ENCODE assay signal across 31 cellular contexts in genomic region chr12:75259170-75259569, GRCh38. TPM values are rescaled to one million over a fixed set of nuclear protein-coding genes. Genes with fewer than 3 reads are reported as not detected.
"Had no signal": no experiment of that assay in that cellular context is flagged by ENCODE, and none has a peak within 500 bp of the region (broad histone marks: within the 10 kb centered on the region; RNA-seq: fewer than 3 reads in every experiment).

No MANE protein-coding gene starts in this region.

- H3K36me3 ChIP-seq: MG63 had no signal

- H3K4me1 Mint-ChIP-seq: activated B cell treated with CpG ODN at 0.5 μM for 24 hours; central memory CD8-positive, alpha-beta T cell had no signal

- H3K36me3 Mint-ChIP-seq: activated CD8-positive, alpha-beta memory T cell treated with anti-CD3 and anti-CD28 coated beads, Interleukin-2, amount 10 ng/mL, durations not matched to agents 7 days and 5 days; activated naive CD8-positive, alpha-beta T cell; brain had no signal

- H3K27me3 Mint-ChIP-seq: activated B cell treated with CpG ODN at 0.5 μM for 24 hours; activated CD4-positive, alpha-beta T cell treated with anti-CD3 and anti-CD28 coated beads, Interleukin-2, amount 10 ng/mL, durations not matched to agents 24 days and 14 days; activated CD8-positive, alpha-beta memory T cell treated with anti-CD3 and anti-CD28 coated beads, Interleukin-2, amount 10 ng/mL, durations not matched to agents 7 days and 5 days; activated naive CD8-positive, alpha-beta T cell; activated T-cell treated with anti-CD3 and anti-CD28 coated beads, Interleukin-2, amount 50 U/mL, for 24 hours; brain; central memory CD8-positive, alpha-beta T cell had no signal

- H3K27me3 ChIP-seq: MG63 had no signal

- H3K27ac Mint-ChIP-seq: activated B cell treated with CpG ODN at 0.5 μM for 24 hours; activated CD4-positive, alpha-beta T cell treated with anti-CD3 and anti-CD28 coated beads, Interleukin-2, amount 10 ng/mL, durations not matched to agents 24 days and 14 days; activated CD8-positive, alpha-beta memory T cell treated with anti-CD3 and anti-CD28 coated beads, Interleukin-2, amount 10 ng/mL, durations not matched to agents 7 days and 5 days; activated naive CD8-positive, alpha-beta T cell; activated T-cell treated with anti-CD3 and anti-CD28 coated beads, Interleukin-2, amount 50 U/mL, for 24 hours; activated T-helper 1 cell treated with anti-CD3 and anti-CD28 coated beads, Interleukin-12 subunit alpha, Interleukin-12 subunit beta, Interleukin-2, Interleukin-4 antibody, amounts not matched to agents 30 ng/mL and 10 ng/mL and 1 ng/mL, durations not matched to agents 14 hours and 24 hours and 36 hours; brain; T-helper 1 cell treated with Interleukin-12 subunit alpha and Interleukin-12 subunit beta and Interleukin-4 antibody, amounts not matched to agents 30 μg/mL and 1 μg/mL, for 36 hours had no signal

- H3K9me3 Mint-ChIP-seq: activated B cell treated with CpG ODN at 0.5 μM for 24 hours; activated CD4-positive, alpha-beta T cell treated with anti-CD3 and anti-CD28 coated beads, Interleukin-2, amount 10 ng/mL, durations not matched to agents 24 days and 14 days; activated T-cell treated with anti-CD3 and anti-CD28 coated beads, Interleukin-2, amount 50 U/mL, for 24 hours; activated T-helper 1 cell treated with anti-CD3 and anti-CD28 coated beads, Interleukin-12 subunit alpha, Interleukin-12 subunit beta, Interleukin-2, Interleukin-4 antibody, amounts not matched to agents 30 ng/mL and 10 ng/mL and 1 ng/mL, durations not matched to agents 14 hours and 24 hours and 36 hours; brain; central memory CD8-positive, alpha-beta T cell; T-helper 1 cell treated with Interleukin-12 subunit alpha and Interleukin-12 subunit beta and Interleukin-4 antibody, amounts not matched to agents 30 μg/mL and 1 μg/mL, for 36 hours had no signal

- ATAC-seq: activated CD8-positive, alpha-beta memory T cell treated with anti-CD3 and anti-CD28 coated beads, Interleukin-2, amount 10 ng/mL, durations not matched to agents 7 days and 5 days; PC-3 had no signal

- DNase-seq: activated B cell treated with CpG ODN at 0.5 μM for 24 hours; activated CD4-positive, alpha-beta T cell treated with anti-CD3 and anti-CD28 coated beads for 1 hour; activated CD4-positive, alpha-beta T cell treated with anti-CD3 and anti-CD28 coated beads, Interleukin-2, amount 10 ng/mL, durations not matched to agents 24 days and 14 days; activated CD4-positive, alpha-beta T cell treated with anti-CD3 and anti-CD28 coated beads, Interleukin-2, amount 50 U/mL, for 48 hours; activated CD8-positive, alpha-beta memory T cell treated with anti-CD3 and anti-CD28 coated beads, Interleukin-2, amount 10 ng/mL, durations not matched to agents 7 days and 5 days; activated effector memory CD4-positive, alpha-beta T cell treated with Interleukin-2 at 50 U/mL for 16 hours; activated naive CD4-positive, alpha-beta T cell; activated T-cell treated with anti-CD3 and anti-CD28 coated beads, Interleukin-2, amount 50 U/mL, for 24 hours; amygdala; MG63; MV-4-11; NCI-H1092 treated with DMSO at 0.1 percent for 48 hours; NCI-H1417 treated with DMSO at 0.1 percent for 48 hours; NCI-H1694; NCI-H2029; NCI-H2107; NCI-H2171 treated with DMSO at 0.1 percent for 48 hours; NCI-H345; NCI-H510A treated with DMSO at 0.1 percent for 48 hours; NCI-H69; NK-92 treated with Interleukin-12 subunit alpha and Interleukin-12 subunit beta, amount 100 ng/mL, for 24 hours; PC-3; SHP77; T-helper 9 cell had no signal

- H3K4me3 ChIP-seq: MG63 had no signal

- H3K4me3 Mint-ChIP-seq: activated B cell treated with CpG ODN at 0.5 μM for 24 hours; activated CD4-positive, alpha-beta T cell treated with anti-CD3 and anti-CD28 coated beads, Interleukin-2, amount 10 ng/mL, durations not matched to agents 24 days and 14 days; activated CD8-positive, alpha-beta memory T cell treated with anti-CD3 and anti-CD28 coated beads, Interleukin-2, amount 10 ng/mL, durations not matched to agents 7 days and 5 days; activated naive CD8-positive, alpha-beta T cell; activated T-cell treated with anti-CD3 and anti-CD28 coated beads, Interleukin-2, amount 50 U/mL, for 24 hours; activated T-helper 1 cell treated with anti-CD3 and anti-CD28 coated beads, Interleukin-12 subunit alpha, Interleukin-12 subunit beta, Interleukin-2, Interleukin-4 antibody, amounts not matched to agents 30 ng/mL and 10 ng/mL and 1 ng/mL, durations not matched to agents 14 hours and 24 hours and 36 hours; brain; central memory CD8-positive, alpha-beta T cell; T-helper 1 cell treated with Interleukin-12 subunit alpha and Interleukin-12 subunit beta and Interleukin-4 antibody, amounts not matched to agents 30 μg/mL and 1 μg/mL, for 36 hours had no signal

- H3K9me3 ChIP-seq: MG63 had no signal

RNA-seq across cellular contexts. Expression of gene KCNC2, which starts 49.5 kb away (rescaled TPM):
- total RNA-seq: activated B cell treated with CpG ODN at 0.5 μM for 24 hours; activated CD4-positive, alpha-beta T cell treated with anti-CD3 and anti-CD28 coated beads, Interleukin-2, amount 10 ng/mL, durations not matched to agents 24 days and 14 days; activated CD8-positive, alpha-beta memory T cell treated with anti-CD3 and anti-CD28 coated beads, Interleukin-2, amount 10 ng/mL, durations not matched to agents 7 days and 5 days; activated T-helper 1 cell treated with anti-CD3 and anti-CD28 coated beads, Interleukin-12 subunit alpha, Interleukin-12 subunit beta, Interleukin-2, Interleukin-4 antibody, amounts not matched to agents 30 ng/mL and 10 ng/mL and 1 ng/mL, durations not matched to agents 14 hours and 24 hours and 36 hours; astrocyte; PC-3; SK-MEL-5 had no signal
